ENCODE assay signal across 8 cellular contexts in the genomic region with DNA sequence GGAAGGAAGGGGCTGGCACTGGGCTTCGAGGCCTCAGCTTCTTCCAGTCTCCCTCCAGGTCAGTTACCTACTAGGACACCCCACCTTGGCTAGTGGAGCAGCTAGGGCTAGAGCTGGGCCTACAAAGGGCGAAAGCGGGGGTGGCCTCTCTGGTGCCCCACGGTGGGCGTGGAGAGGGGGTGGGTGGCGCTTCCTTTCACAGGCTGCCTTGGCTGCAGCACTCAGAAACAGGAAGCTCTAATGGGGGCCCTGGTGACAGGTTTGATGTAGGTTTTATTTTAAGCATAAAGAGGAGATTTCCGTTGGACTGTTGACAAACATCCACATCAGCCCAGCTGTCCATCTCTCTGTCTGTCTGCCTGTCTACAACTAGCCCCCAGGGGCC. TPM values are rescaled to one million over a fixed set of nuclear protein-coding genes. Genes with fewer than 3 reads are reported as not detected.
A peak's percentile ranks its signal among the peaks of the same experiment; 100 is the strongest.
DNase-seq lines count a peak whose midpoint lies in the region; ATAC-seq and TF ChIP-seq lines count a peak whose summit lies in the region.

No MANE protein-coding gene starts in this region.

- WGBS in stomach, 5 donors: 48 to 72% (median 59%) methylated on average over 5 to 7 of the region's 7 CpGs

- TF ChIP-seq POLR2A in GM19099 (IDR thresholded peaks at IDR 0.05; ENCODE audit: extremely low read depth, insufficient read length, low read depth): peak; percentile 13
- no peak for TF ChIP-seq POLR2A in stomach (IDR thresholded peaks at IDR 0.05)

- H3K4me3 ChIP-seq in left ventricle myocardium inferior (no peak overlapping the region), stomach (no peak overlapping the region)

- H3K27ac ChIP-seq in left ventricle myocardium inferior (replicated peaks): no peak overlapping the region
- H3K27ac ChIP-seq in stomach: no peak overlapping the region

- H3K4me1 ChIP-seq in left ventricle myocardium inferior: peaks cover 38% of the 10 kb centered on the region
- H3K4me1 ChIP-seq in stomach: peaks cover 24 to 54% (median 45%) of the 10 kb centered on the region in 4 donors

- no peaks in the 10 kb centered on the region for H3K27me3 ChIP-seq in left ventricle myocardium inferior (ENCODE audit: low read depth)
- peaks cover 0 to 8% (median under 1%) of the 10 kb centered on the region in 3 donors for H3K27me3 ChIP-seq in stomach

- peak; percentile 33 for DNase-seq in SIG-M5 (lab: John Stamatoyannopoulos, UW)
- peak; percentile 68 for DNase-seq in activated gamma-delta T cell treated with Interleukin-2 at 50 U/mL for 16 hours
- DNase-seq in stimulated activated CD4-positive, alpha-beta T cell treated with anti-CD3 and anti-CD28 coated beads, Interleukin-4, amount 100 ng/mL, for 4 hours: peak; percentile 40 to 47
- no peak for DNase-seq in left ventricle myocardium inferior
- DNase-seq in stomach: no peak
- no peak for DNase-seq in dermis blood vessel endothelial cell

- intact Hi-C loops in left ventricle myocardium inferior (cut with micrococcal nuclease) (no loop called here), stomach (cut with DNase I; ENCODE audit: low total_unique reads) (no loop called here)

- no peaks in the 10 kb centered on the region for H3K9me3 ChIP-seq in left ventricle myocardium inferior (replicated peaks)
- no peaks in the 10 kb centered on the region for H3K9me3 ChIP-seq in stomach

- no peak for TF ChIP-seq CTCF in left ventricle myocardium inferior (IDR thresholded peaks at IDR 0.05; ENCODE audit: borderline replicate concordance)
- no peak for TF ChIP-seq CTCF in stomach (IDR thresholded peaks at IDR 0.05)

- no peak for ATAC-seq in esophagus mucosa

- H3K36me3 ChIP-seq in left ventricle myocardium inferior: no peaks in the 10 kb centered on the region
- peaks cover 0 to 10% (median 0%) of the 10 kb centered on the region in 4 donors for H3K36me3 ChIP-seq in stomach

- TF ChIP-seq EP300 in stomach (IDR thresholded peaks at IDR 0.05): no peak

RNA-seq across cellular contexts. Expression of a gene that starts 13.4 kb away (rescaled TPM):
- total RNA-seq in left ventricle myocardium inferior: 2.0 TPM
- total RNA-seq in stomach: 1 to 10 TPM in 4 of 5 donors, under 1 TPM in 1; 0.58 to 9.8 (median 1.7) TPM
- 10 to 100 TPM in 1 of 3 donors, 1 to 10 TPM in 2; 4.1 to 17.6 (median 7.2) TPM for polyA plus RNA-seq in stomach
- 2.7 and 2.9 TPM in 2 replicates for total RNA-seq in dermis blood vessel endothelial cell
- 32.8 TPM for total RNA-seq in esophagus mucosa

Comparison
In these comparisons a context has a peak if more than half of its experiments do, and no peak if none do; other contexts are left out.
1. DNase-seq: peak in SIG-M5 (single experiment), activated gamma-delta T cell treated with Interleukin-2 at 50 U/mL for 16 hours (single experiment) and stimulated activated CD4-positive, alpha-beta T cell treated with anti-CD3 and anti-CD28 coated beads, Interleukin-4, amount 100 ng/mL, for 4 hours (2 of 2); none in left ventricle myocardium inferior (single experiment), stomach (single experiment) and dermis blood vessel endothelial cell (single experiment).